In genomic region chr14:65824285-65824977, GRCh38 we compare ENCODE assay signal across 8 cellular contexts.
DNase-seq lines count a peak whose midpoint lies in the region; ATAC-seq and TF ChIP-seq lines count a peak whose summit lies in the region.

No MANE protein-coding gene starts in this region.

- no peak overlapping the region for H3K4me3 ChIP-seq in Loucy (ENCODE audit: low read length, poor library complexity, severe bottlenecking)
- no peak overlapping the region for H3K4me3 ChIP-seq in retinal pigment epithelial cell (ENCODE audit: low read length)

- peaks cover 17% of the 10 kb centered on the region for H3K4me1 Mint-ChIP-seq in activated naive CD4-positive, alpha-beta T cell treated with anti-CD3 and anti-CD28 coated beads, Interleukin-2, amount 50 U/mL, for 24 hours

- no peaks in the 10 kb centered on the region for H3F3A ChIP-seq in Loucy (ENCODE audit: low read depth)

- H4K20me1 ChIP-seq in Loucy (ENCODE audit: insufficient read depth, low read length, poor library complexity, severe bottlenecking), result no peaks in the 10 kb centered on the region

- no peaks in the 10 kb centered on the region for H3K9me3 Mint-ChIP-seq in activated naive CD4-positive, alpha-beta T cell treated with anti-CD3 and anti-CD28 coated beads, Interleukin-2, amount 50 U/mL, for 24 hours

- H3K27me3 ChIP-seq in Loucy (ENCODE audit: insufficient read depth, low read length, poor library complexity, severe bottlenecking), result no peaks in the 10 kb centered on the region

- peak overlapping the region; percentile 86 for H2AFZ ChIP-seq in Loucy (ENCODE audit: low read length)

- no peaks in the 10 kb centered on the region for H3K79me2 ChIP-seq in Loucy (ENCODE audit: insufficient read depth, low read length)

- peak overlapping the region; percentile 73 for H3K27ac Mint-ChIP-seq in activated naive CD4-positive, alpha-beta T cell treated with anti-CD3 and anti-CD28 coated beads, Interleukin-2, amount 50 U/mL, for 24 hours

- peak; percentile 69 for DNase-seq in CD1c-positive myeloid dendritic cell (ENCODE audit: extremely low spot score)
- peak; percentile 59 for DNase-seq in SK-N-DZ (ENCODE audit: low spot score)
- peak in 41 of 42 donors; percentile 12 to 87 (median 65) for DNase-seq in head of caudate nucleus
- peak; percentile 19 for DNase-seq in retinal pigment epithelial cell (ENCODE audit: low read depth)

- H3K4me3 Mint-ChIP-seq in activated naive CD4-positive, alpha-beta T cell treated with anti-CD3 and anti-CD28 coated beads, Interleukin-2, amount 50 U/mL, for 24 hours, result no peak overlapping the region

- H3K9me3 ChIP-seq in Loucy (ENCODE audit: insufficient read depth, low read depth, low read length), result no peaks in the 10 kb centered on the region

- H3K36me3 ChIP-seq in Loucy (ENCODE audit: insufficient read depth, low read length), result no peaks in the 10 kb centered on the region

- peaks cover 6% of the 10 kb centered on the region for H3K4me1 ChIP-seq in Loucy (ENCODE audit: insufficient read depth, low read length, poor library complexity, severe bottlenecking)

- peaks cover 2% of the 10 kb centered on the region for H3K36me3 Mint-ChIP-seq in activated naive CD4-positive, alpha-beta T cell treated with anti-CD3 and anti-CD28 coated beads, Interleukin-2, amount 50 U/mL, for 24 hours

- H3K9me2 ChIP-seq in Loucy (replicated peaks; ENCODE audit: low read depth, low read length), result no peaks in the 10 kb centered on the region

- H3K4me2 ChIP-seq in Loucy (ENCODE audit: low read depth, low read length, poor library complexity, severe bottlenecking), result peak overlapping the region; percentile 5

- H3K27me3 Mint-ChIP-seq in activated naive CD4-positive, alpha-beta T cell treated with anti-CD3 and anti-CD28 coated beads, Interleukin-2, amount 50 U/mL, for 24 hours, result no peaks in the 10 kb centered on the region

- TF ChIP-seq CTCF in Loucy (conservative IDR thresholded peaks at IDR 0.05; ENCODE audit: low read length) (peak; percentile 96), retinal pigment epithelial cell (conservative IDR thresholded peaks at IDR 0.05; ENCODE audit: low read depth, low read length) (peak; percentile 98)

- no peak overlapping the region for H3K9ac ChIP-seq in Loucy (ENCODE audit: low read depth, low read length, poor library complexity, severe bottlenecking)

- intact Hi-C loops in head of caudate nucleus (cut with DNase I), result loop anchor here (10.0 kb wide), 1 partner anchor 410 kb away; the partner anchor contains the start of gene FUT8

- ATAC-seq in GM19324 (IDR thresholded peaks at IDR 0.05; ENCODE audit: low FRiP score, unreplicated experiment), result peak; percentile 44
- no peak for ATAC-seq in HG03025 (IDR thresholded peaks at IDR 0.05; ENCODE audit: low FRiP score, unreplicated experiment)

Comparison
In these comparisons a context has a peak if more than half of its experiments do, and no peak if none do; other contexts are left out.
1. DNase-seq: peak in every context shown above with its lines; median percentile 69 in CD1c-positive myeloid dendritic cell; 65 in head of caudate nucleus; 59 in SK-N-DZ; 19 in retinal pigment epithelial cell.